Comparison of ENCODE assay signal across 24 cellular contexts in the genomic region with DNA sequence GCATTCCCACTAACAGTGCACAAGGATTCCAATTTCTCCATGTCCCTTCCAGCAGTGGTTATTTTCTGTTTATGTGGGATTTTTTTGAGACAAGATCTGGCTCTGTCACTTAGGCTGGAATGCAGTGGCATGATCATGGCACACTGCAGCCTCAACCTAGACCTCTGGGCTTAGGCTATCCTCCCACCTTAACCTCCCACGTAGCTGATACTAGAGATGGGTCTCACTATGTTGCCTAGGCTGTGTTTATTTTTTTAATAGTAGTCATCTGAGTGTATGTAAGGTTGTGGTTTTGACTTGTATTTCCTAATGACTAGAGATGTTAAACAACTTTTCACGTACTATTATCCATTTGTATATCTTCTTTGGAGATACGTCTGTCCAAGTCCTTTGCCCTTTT.
"Had no signal": no experiment of that assay in that cellular context is flagged by ENCODE, and none has a peak within 500 bp of the region (broad histone marks: within the 10 kb centered on the region; RNA-seq: fewer than 3 reads in every experiment).

No MANE protein-coding gene starts in this region.

- H3K4me1 ChIP-seq: neural progenitor cell, parathyroid adenoma, psoas muscle, right lobe of liver, sigmoid colon, stomach, thyroid gland, tibial nerve, upper lobe of left lung, vagina had no signal

- H2AFZ ChIP-seq: neural progenitor cell, parathyroid adenoma had no signal

- DNase-seq: occipital lobe; ovary; posterior cingulate gyrus; psoas muscle; right cardiac atrium; right lobe of liver; sigmoid colon; small intestine; stimulated activated CD4-positive, alpha-beta T cell treated with anti-CD3 and anti-CD28 coated beads, Interleukin-15, amount 100 ng/mL, for 24 hours; stimulated activated CD4-positive, alpha-beta T cell treated with anti-CD3 and anti-CD28 coated beads, Interleukin-2, amount 100 ng/mL, for 24 hours; stimulated activated CD4-positive, alpha-beta T cell treated with anti-CD3 and anti-CD28 coated beads, Interleukin-2, amount 100 ng/mL, for 48 hours; stimulated activated CD4-positive, alpha-beta T cell treated with anti-CD3 and anti-CD28 coated beads, Interleukin-4, amount 100 ng/mL, for 24 hours; stimulated activated naive B cell treated with anti-CD40 and anti-IgM and Interleukin-4, amounts not matched to agents 10 μg/mL and 1 μg/mL and 100 μg/mL, for 72 hours; stimulated activated naive CD4-positive, alpha-beta T cell treated with Interleukin-2 at 50 U/mL for 16 hours; stomach; thyroid gland; trophoblast cell; upper lobe of left lung had no signal

- ATAC-seq: psoas muscle; right cardiac atrium; right lobe of liver; stimulated activated effector memory CD8-positive, alpha-beta T cell treated with anti-CD3 and anti-CD28 coated beads, Interleukin-12 subunit alpha, Interleukin-12 subunit beta, amount 100 ng/mL, for 72 hours; stimulated activated naive B cell treated with anti-CD40 and anti-IgM and Interleukin-4, amounts not matched to agents 10 μg/mL and 1 μg/mL and 100 μg/mL, for 72 hours had no signal

- H3K4me3 ChIP-seq: neural progenitor cell, ovary, psoas muscle, right lobe of liver, sigmoid colon, stomach, thoracic aorta, thyroid gland, tibial nerve, upper lobe of left lung, vagina had no signal

- H3K9me3 ChIP-seq: ovary, sigmoid colon, thyroid gland, vagina had no signal

- H3K27me3 ChIP-seq: ovary, right lobe of liver, sigmoid colon, stomach, thyroid gland, tibial nerve, upper lobe of left lung, vagina had no signal

- H3K4me2 ChIP-seq: neural progenitor cell had no signal

- H3K9ac ChIP-seq: neural progenitor cell, parathyroid adenoma had no signal

- H3K36me3 ChIP-seq: neural progenitor cell, ovary, right lobe of liver, sigmoid colon, thoracic aorta, thyroid gland, tibial nerve, vagina had no signal

- H3K27ac ChIP-seq: neural progenitor cell, ovary, parathyroid adenoma, psoas muscle, right lobe of liver, sigmoid colon, stomach, thoracic aorta, thyroid gland, tibial nerve, upper lobe of left lung, vagina had no signal
